ENCODE assay signal across 9 cellular contexts in the genomic region with DNA sequence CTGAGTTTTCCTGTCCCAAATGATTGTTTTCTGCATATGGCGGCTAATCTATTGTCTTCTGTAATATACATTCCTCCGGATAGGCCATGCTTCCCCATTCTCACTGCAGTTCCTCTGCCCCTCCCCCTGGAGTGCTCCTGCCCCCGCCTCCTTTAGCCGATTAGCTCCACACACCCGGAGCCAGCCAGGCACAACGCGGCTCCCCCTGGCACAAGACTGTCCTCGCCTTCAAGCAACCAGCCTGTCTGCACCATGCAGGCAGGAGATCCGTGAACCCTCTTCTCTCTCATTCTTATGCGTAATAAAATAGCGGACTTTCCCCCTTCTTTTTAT. TPM values are rescaled to one million over a fixed set of nuclear protein-coding genes. Genes with fewer than 3 reads are reported as not detected.
DNase-seq lines count a peak whose midpoint lies in the region; ATAC-seq and TF ChIP-seq lines count a peak whose summit lies in the region.
"Had no signal": no experiment of that assay in that cellular context is flagged by ENCODE, and none has a peak within 500 bp of the region (broad histone marks: within the 10 kb centered on the region; RNA-seq: fewer than 3 reads in every experiment).

No MANE protein-coding gene starts in this region.

- H3K9me2 ChIP-seq in Karpas-422 (replicated peaks; ENCODE audit: insufficient read depth, low read length) = no peaks in the 10 kb centered on the region

- no peaks in the 10 kb centered on the region for H3K36me3 ChIP-seq in Karpas-422 (ENCODE audit: insufficient read depth, low read length)

- no peak for ATAC-seq in HG03469 (IDR thresholded peaks at IDR 0.05; ENCODE audit: unreplicated experiment)

- H3K27me3 ChIP-seq in Karpas-422 (ENCODE audit: low read length) = no peaks in the 10 kb centered on the region

- no peaks in the 10 kb centered on the region for H3K9me3 ChIP-seq in Karpas-422 (ENCODE audit: low read length)

- peak overlapping the region; percentile 82 to 87 (median 86) for H3K4me3 Mint-ChIP-seq in nephron

- peak overlapping the region; percentile 84 to 93 (median 86) for H3K27ac Mint-ChIP-seq in nephron

- TF ChIP-seq CTCF in nephron (IDR thresholded peaks at IDR 0.05; ENCODE audit: unreplicated experiment in 3 of 3) = no peak

- H4K20me1 ChIP-seq in Karpas-422 (ENCODE audit: insufficient read depth, low read depth, low read length) = no peaks in the 10 kb centered on the region

- H3K9ac ChIP-seq in Karpas-422 (ENCODE audit: low read length) = no peak overlapping the region

- H3K9me3 Mint-ChIP-seq in nephron = no peaks in the 10 kb centered on the region

- no peaks in the 10 kb centered on the region for H3K79me2 ChIP-seq in Karpas-422 (ENCODE audit: low read length)

- peaks cover 51% of the 10 kb centered on the region for H3K27me3 Mint-ChIP-seq in nephron (ENCODE audit: low read depth)

- H3K36me3 Mint-ChIP-seq in nephron (ENCODE audit: low read depth) = no peaks in the 10 kb centered on the region

- H3K4me3 ChIP-seq in Karpas-422 (ENCODE audit: low read length) = no peak overlapping the region

- peak; percentile 37 for DNase-seq in SIG-M5 treated with dmso at 0.1 percent for 504 hours (lab: John Stamatoyannopoulos, UW; ENCODE audit: unreplicated experiment)
- no peak for DNase-seq in SIG-M5 (lab: John Stamatoyannopoulos, UW)
- DNase-seq in NCI-H510A (lab: John Stamatoyannopoulos, UW) = peak; percentile 71
- peak; percentile 80 for DNase-seq in ecto neural progenitor cell (ENCODE audit: low spot score)
- no peak for DNase-seq in Karpas-422
- no peak for DNase-seq in effector CD4-positive, alpha-beta T cell

- H3K4me1 ChIP-seq in Karpas-422 (ENCODE audit: low read length) = no peaks in the 10 kb centered on the region

- no peak overlapping the region for H3K27ac ChIP-seq in Karpas-422 (ENCODE audit: low read length)
- H3K27ac ChIP-seq: C4-2B had no signal

- no peak overlapping the region for H2AFZ ChIP-seq in Karpas-422 (ENCODE audit: low read length)

- no peak overlapping the region for H3K4me2 ChIP-seq in Karpas-422 (ENCODE audit: low read depth, low read length, poor library complexity, severe bottlenecking)

- H3K4me1 Mint-ChIP-seq in nephron = peaks cover 24% of the 10 kb centered on the region

RNA-seq across cellular contexts. Expression of a gene that starts 18.0 kb away (rescaled TPM):
- total RNA-seq in Karpas-422 (2014; rRNA removed; shearing (Covaris generic); ENCODE audit: low replicate concordance) = not detected in 2 replicates

Comparison
In these comparisons a context has a peak if more than half of its experiments do, and no peak if none do; other contexts are left out.
1. DNase-seq: peak in SIG-M5 treated with dmso at 0.1 percent for 504 hours (single experiment), NCI-H510A (single experiment) and ecto neural progenitor cell (single experiment); none in SIG-M5 (single experiment), Karpas-422 (single experiment) and effector CD4-positive, alpha-beta T cell (single experiment).